ENCODE assay signal across 8 cellular contexts in genomic region chr14:21455912-21456667, GRCh38. TPM values are rescaled to one million over a fixed set of nuclear protein-coding genes. Genes with fewer than 3 reads are reported as not detected.
DNase-seq lines count a peak whose midpoint lies in the region; ATAC-seq, FAIRE-seq and TF ChIP-seq lines count a peak whose summit lies in the region.

TSS of gene CHD8 (minus strand) at chr14:21456123. CDS start at chr14:21431643, 24,480 bp downstream.

- CTCF ChIA-PET in endothelial cell of umbilical vein (lab: Charles Lee): interaction anchor here (0.6 to 2.9 kb wide), 13 partner anchors 9 to 1670 kb away, joined by 3 to 26 read pairs (median 3); partner anchors contain the start of genes METTL3, RAB2B and TOX4

- H4K20me1 ChIP-seq in OCI-LY3 (ENCODE audit: insufficient read depth, low read length) (peaks cover 5% of the 10 kb centered on the region), endothelial cell of umbilical vein (replicated peaks; ENCODE audit: control insufficient read depth, extremely low read depth, insufficient read depth, low read length) (no peaks in the 10 kb centered on the region)

- H3K9ac ChIP-seq in OCI-LY3 (ENCODE audit: low read length): peak within 1 kb of the TSS; percentile 95
- H3K9ac ChIP-seq in endothelial cell of umbilical vein (replicated peaks; ENCODE audit: extremely low read depth, insufficient read depth, low read length): peak within 1 kb of the TSS; percentile 98

- peaks cover 8% of the 10 kb centered on the region; the same call in 1 of the 2 replicates for H3K4me1 ChIP-seq in OCI-LY3 (ENCODE audit: low read length)
- H3K4me1 ChIP-seq in endothelial cell of umbilical vein (ENCODE audit: control insufficient read depth, extremely low read depth, insufficient read depth, low read length): peaks cover 10% of the 10 kb centered on the region

- dilution Hi-C loops in endothelial cell of umbilical vein (cut with MboI; ENCODE audit: extremely low pct_ligation_motif_present, low sequenced_read_pairs): no loop called here

- H3K36me3 ChIP-seq in OCI-LY3 (replicated peaks; ENCODE audit: low read depth, low read length) (peaks cover 7% of the 10 kb centered on the region), endothelial cell of umbilical vein (ENCODE audit: control insufficient read depth in 2 of 2, extremely low read depth in 1 of 2, insufficient read depth in 2 of 2, low read length in 2 of 2) (peaks cover 3 to 6% of the 10 kb centered on the region in 2 experiments)

- TF ChIP-seq POLR2A in endothelial cell of umbilical vein (IDR thresholded peaks at IDR 0.05; ENCODE audit: low read depth, low read length): peak; percentile 64

- FAIRE-seq in D721Med (lab: Jason Lieb, UNC) (peak; percentile 72), endothelial cell of umbilical vein (lab: Jason Lieb, UNC) (peak; percentile 100)

- TF ChIP-seq CTCF in D721Med (IDR thresholded peaks at IDR 0.05; ENCODE audit: insufficient read depth, missing control alignments) (peak; percentile 83), OCI-LY3 (IDR thresholded peaks at IDR 0.05; ENCODE audit: low read depth, low read length) (peak; percentile 75), endothelial cell of umbilical vein (IDR thresholded peaks at IDR 0.05; ENCODE audit: extremely low read depth in 1 of 2, insufficient read depth in 1 of 2, low read depth in 1 of 2, low read length in 2 of 2) (peak; percentile 69 to 70)

- POLR2A ChIA-PET in endothelial cell of umbilical vein (lab: Charles Lee): interaction anchor here (0.6 to 2.9 kb wide), 4 partner anchors 11 to 19 kb away, joined by 3 to 23 read pairs (median 4); no protein-coding TSS in a partner anchor

- BruUV-seq in endothelial cell of umbilical vein (replicated peaks; lab: Mats Ljungman, UMichigan): TSS peak; percentile 100

- H3K4me3 ChIP-seq in OCI-LY3 (ENCODE audit: low read length) (peak within 1 kb of the TSS; percentile 93), endothelial cell of umbilical vein (replicated peaks in 1 of 3; ENCODE audit: insufficient read depth in 1 of 3, low read depth in 1 of 3, low read length in 3 of 3) (peak within 1 kb of the TSS; percentile 84 to 95 (median 91))

- peak; percentile 96 for ATAC-seq in GM21447 (IDR thresholded peaks at IDR 0.05; ENCODE audit: unreplicated experiment)

- no peaks in the 10 kb centered on the region for H3K9me1 ChIP-seq in endothelial cell of umbilical vein (replicated peaks; ENCODE audit: control insufficient read depth, extremely low read depth, insufficient read depth, low read length)

- H2AFZ ChIP-seq in OCI-LY3 (ENCODE audit: low read depth, low read length) (peak within 1 kb of the TSS; percentile 98), endothelial cell of umbilical vein (ENCODE audit: low read depth, low read length) (peak within 1 kb of the TSS; percentile 98)

- H3K27me3 ChIP-seq in OCI-LY3 (ENCODE audit: low read depth, low read length) (no peaks in the 10 kb centered on the region), endothelial cell of umbilical vein (ENCODE audit: control insufficient read depth in 2 of 2, insufficient read depth in 2 of 2, low read length in 2 of 2) (no peaks in the 10 kb centered on the region)

- H3K27ac ChIP-seq in OCI-LY3 (ENCODE audit: low read length) (peak within 1 kb of the TSS; percentile 84), endothelial cell of umbilical vein (ENCODE audit: insufficient read depth, low read depth, low read length) (peak within 1 kb of the TSS; percentile 97)

- intact Hi-C loops in endothelial cell of umbilical vein (cut with micrococcal nuclease): loop anchor here (1.0 kb wide), 5 partner anchors 11 to 187 kb away; partner anchors contain the start of genes HNRNPC and TOX4

- H3K79me2 ChIP-seq in OCI-LY3 (ENCODE audit: low read length): peaks cover 48% of the 10 kb centered on the region
- H3K79me2 ChIP-seq in endothelial cell of umbilical vein (ENCODE audit: control insufficient read depth, insufficient read depth, low read length): peaks cover 46% of the 10 kb centered on the region

- H3K9me3 ChIP-seq in OCI-LY3 (ENCODE audit: insufficient read depth, low read length): no peaks in the 10 kb centered on the region
- no peaks in the 10 kb centered on the region for H3K9me3 ChIP-seq in endothelial cell of umbilical vein (replicated peaks; ENCODE audit: control insufficient read depth, insufficient read depth, low read length)

- peak within 1 kb of the TSS; percentile 91 for H3K4me2 ChIP-seq in OCI-LY3 (ENCODE audit: low read length)
- H3K4me2 ChIP-seq in endothelial cell of umbilical vein (ENCODE audit: insufficient read depth, low read length): peak within 1 kb of the TSS; percentile 98

- peak; percentile 84 for DNase-seq in D721Med (ENCODE audit: insufficient read length, low spot score)
- peak; percentile 95 for DNase-seq in HuH-7 (ENCODE audit: low spot score)
- DNase-seq in activated T-cell treated with anti-CD3 and anti-CD28 coated beads for 1 hour (ENCODE audit: low read depth): peak; percentile 97
- DNase-seq in endothelial cell of umbilical vein (ENCODE audit: low read depth, low spot score): peak; percentile 100
- peak; percentile 99 for DNase-seq in middle frontal gyrus (ENCODE audit: extremely low spot score, low spot score)
- peak; percentile 98 for DNase-seq in stimulated activated CD8-positive, alpha-beta memory T cell treated with anti-CD3 and anti-CD28 coated beads, Interleukin-4, amount 100 ng/mL, for 1 hour (ENCODE audit: low read depth in 2 of 2, low spot score in 1 of 2)

TF ChIP-seq in endothelial cell of umbilical vein, 7 proteins besides CTCF, POLR2A, EP300 and RAD21:
- peak; percentile 33 for TF ChIP-seq MYC (IDR thresholded peaks at IDR 0.05; ENCODE audit: low read depth, low read length)
- peak; percentile 62 for TF ChIP-seq POLR2AphosphoS5 (IDR thresholded peaks at IDR 0.05; ENCODE audit: insufficient read depth, low read depth, low read length)
- no peak for TF ChIP-seq EZH2 (IDR thresholded peaks at IDR 0.05; ENCODE audit: borderline replicate concordance, low read depth, low read length, severe bottlenecking)
- TF ChIP-seq MAX (IDR thresholded peaks at IDR 0.05; ENCODE audit: insufficient read depth, insufficient read length): peak; percentile 2
- TF ChIP-seq FOS (IDR thresholded peaks at IDR 0.05; ENCODE audit: borderline replicate concordance, insufficient read depth, low read length): no peak

RNA-seq across cellular contexts. Expression of gene CHD8, which starts in this region (rescaled TPM):
- 86.7 and 94.3 TPM in 2 replicates for total RNA-seq in endothelial cell of umbilical vein
- polyA plus RNA-seq in endothelial cell of umbilical vein: 52.3 and 55.2 TPM in 2 replicates
- 29.1 and 31.7 TPM in 2 replicates for polyA plus RNA-seq in endothelial cell of umbilical vein (2011; cell fraction: cytosol; rRNA removed)
- 113 and 139 TPM in 2 replicates for polyA plus RNA-seq in endothelial cell of umbilical vein (2011; cell fraction: nucleus; rRNA removed)
- 60.7 and 61.2 TPM in 2 replicates for polyA plus RNA-seq in endothelial cell of umbilical vein (2012)
- polyA minus RNA-seq in endothelial cell of umbilical vein: 80.4 and 114 TPM in 2 replicates
- polyA minus RNA-seq in endothelial cell of umbilical vein (2011; cell fraction: cytosol; rRNA and poly(A)+ RNA removed): 45.3 TPM
- 88.2 and 109 TPM in 2 replicates for polyA minus RNA-seq in endothelial cell of umbilical vein (2011; cell fraction: nucleus; rRNA and poly(A)+ RNA removed)

Comparison
In these comparisons a context has a peak if more than half of its experiments do, and no peak if none do; other contexts are left out.
1. Peak in every context shown above with its lines: DNase-seq, ATAC-seq, H3K4me3 ChIP-seq and H3K27ac ChIP-seq.